Comparison of ENCODE assay signal across 1 cellular context in the genomic region with DNA sequence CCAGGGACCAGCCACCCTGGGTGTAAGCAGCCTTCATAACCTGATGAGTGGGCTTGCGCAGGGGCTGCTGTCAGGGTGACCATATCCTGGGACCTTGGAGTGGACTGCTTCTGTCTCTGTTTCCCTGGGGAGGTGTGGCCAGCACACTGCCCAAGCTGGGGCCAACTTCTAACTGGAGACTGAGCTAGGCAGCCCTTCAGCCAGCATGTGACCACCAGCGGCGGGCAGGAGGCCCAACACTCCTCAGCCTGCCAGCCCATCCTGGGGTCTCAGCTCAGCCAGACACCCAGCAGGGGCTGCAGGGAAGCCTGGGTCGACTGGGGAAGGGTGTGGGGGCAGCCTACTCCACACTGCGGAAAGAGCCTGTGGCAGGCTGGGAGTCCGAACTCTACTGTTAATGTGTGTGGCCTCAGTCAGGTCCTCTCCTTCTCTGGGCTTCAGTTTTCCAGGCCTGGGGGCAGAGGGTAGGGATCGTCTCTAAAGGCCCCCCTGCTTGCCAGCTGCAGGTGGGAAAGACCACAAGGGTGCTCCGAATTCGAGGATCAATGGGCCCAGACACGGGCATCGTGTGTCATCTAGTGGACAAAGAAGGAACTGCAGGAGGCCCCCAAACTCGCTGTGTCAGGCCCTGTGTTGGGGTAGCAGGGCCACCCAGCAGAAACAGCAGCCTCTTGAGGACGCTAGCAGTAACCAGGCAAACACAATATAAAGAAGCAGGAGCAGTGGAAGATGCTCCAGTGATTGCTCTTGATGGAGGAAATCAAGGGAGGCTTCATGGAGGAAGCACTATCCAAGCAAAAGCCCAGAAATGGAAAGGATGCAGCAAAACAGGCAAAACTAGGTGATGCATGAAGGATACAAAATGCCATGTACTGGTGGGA.
TF ChIP-seq lines count a peak whose summit lies in the region.

No MANE protein-coding gene starts in this region.

TF ChIP-seq in K562, 482 proteins besides CTCF, POLR2A, EP300 and RAD21 (continued from another document and continues in another):
- no peak for TF ChIP-seq RERE (CRISPR knock-in tag; IDR thresholded peaks at IDR 0.05; ENCODE audit: borderline replicate concordance)
- TF ChIP-seq TFAP4 (CRISPR knock-in tag; IDR thresholded peaks at IDR 0.05; ENCODE audit: borderline replicate concordance) = no peak
- no peak for TF ChIP-seq HMG20A (CRISPR knock-in tag; conservative IDR thresholded peaks at IDR 0.05)
- no peak for TF ChIP-seq DMBX1 (CRISPR knock-in tag; IDR thresholded peaks at IDR 0.05; ENCODE audit: borderline replicate concordance)
- no peak for TF ChIP-seq JUNB (CRISPR knock-in tag; conservative IDR thresholded peaks at IDR 0.05)
- TF ChIP-seq, protein P1, sequence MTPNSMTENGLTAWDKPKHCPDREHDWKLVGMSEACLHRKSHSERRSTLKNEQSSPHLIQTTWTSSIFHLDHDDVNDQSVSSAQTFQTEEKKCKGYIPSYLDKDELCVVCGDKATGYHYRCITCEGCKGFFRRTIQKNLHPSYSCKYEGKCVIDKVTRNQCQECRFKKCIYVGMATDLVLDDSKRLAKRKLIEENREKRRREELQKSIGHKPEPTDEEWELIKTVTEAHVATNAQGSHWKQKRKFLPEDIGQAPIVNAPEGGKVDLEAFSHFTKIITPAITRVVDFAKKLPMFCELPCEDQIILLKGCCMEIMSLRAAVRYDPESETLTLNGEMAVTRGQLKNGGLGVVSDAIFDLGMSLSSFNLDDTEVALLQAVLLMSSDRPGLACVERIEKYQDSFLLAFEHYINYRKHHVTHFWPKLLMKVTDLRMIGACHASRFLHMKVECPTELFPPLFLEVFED (CRISPR knock-in tag; conservative IDR thresholded peaks at IDR 0.05) = no peak
- TF ChIP-seq, protein P2, sequence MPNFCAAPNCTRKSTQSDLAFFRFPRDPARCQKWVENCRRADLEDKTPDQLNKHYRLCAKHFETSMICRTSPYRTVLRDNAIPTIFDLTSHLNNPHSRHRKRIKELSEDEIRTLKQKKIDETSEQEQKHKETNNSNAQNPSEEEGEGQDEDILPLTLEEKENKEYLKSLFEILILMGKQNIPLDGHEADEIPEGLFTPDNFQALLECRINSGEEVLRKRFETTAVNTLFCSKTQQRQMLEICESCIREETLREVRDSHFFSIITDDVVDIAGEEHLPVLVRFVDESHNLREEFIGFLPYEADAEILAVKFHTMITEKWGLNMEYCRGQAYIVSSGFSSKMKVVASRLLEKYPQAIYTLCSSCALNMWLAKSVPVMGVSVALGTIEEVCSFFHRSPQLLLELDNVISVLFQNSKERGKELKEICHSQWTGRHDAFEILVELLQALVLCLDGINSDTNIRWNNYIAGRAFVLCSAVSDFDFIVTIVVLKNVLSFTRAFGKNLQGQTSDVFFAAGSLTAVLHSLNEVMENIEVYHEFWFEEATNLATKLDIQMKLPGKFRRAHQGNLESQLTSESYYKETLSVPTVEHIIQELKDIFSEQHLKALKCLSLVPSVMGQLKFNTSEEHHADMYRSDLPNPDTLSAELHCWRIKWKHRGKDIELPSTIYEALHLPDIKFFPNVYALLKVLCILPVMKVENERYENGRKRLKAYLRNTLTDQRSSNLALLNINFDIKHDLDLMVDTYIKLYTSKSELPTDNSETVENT (CRISPR knock-in tag; IDR thresholded peaks at IDR 0.05) = no peak
- no peak for TF ChIP-seq CBX1 (IDR thresholded peaks at IDR 0.05; ENCODE audit: low read depth)
- TF ChIP-seq ZNF318 (IDR thresholded peaks at IDR 0.05; ENCODE audit: borderline replicate concordance in 1 of 2, low read depth in 1 of 2) = no peak
- TF ChIP-seq ARHGAP35 (IDR thresholded peaks at IDR 0.05; ENCODE audit: partially characterized antibody) = no peak
- TF ChIP-seq GABPB1 (CRISPR knock-in tag; IDR thresholded peaks at IDR 0.05) = no peak
- TF ChIP-seq SIN3A (IDR thresholded peaks at IDR 0.05; ENCODE audit: borderline replicate concordance in 2 of 2, control insufficient read depth in 1 of 2, low read depth in 2 of 2, low read length in 2 of 2) = no peak
- peak; percentile 38; the same call in 1 of the 2 replicates for TF ChIP-seq VEZF1 (CRISPR knock-in tag; IDR thresholded peaks at IDR 0.05)
- TF ChIP-seq SP1 (CRISPR knock-in tag; IDR thresholded peaks at IDR 0.05) = peak; percentile 41; the same call in 1 of the 2 replicates
- TF ChIP-seq SETDB1 (IDR thresholded peaks at IDR 0.05; ENCODE audit: low read length) = no peak
- TF ChIP-seq CSDE1 (IDR thresholded peaks at IDR 0.05) = no peak
- no peak for TF ChIP-seq ETV6 (IDR thresholded peaks at IDR 0.05; ENCODE audit: borderline replicate concordance in 1 of 2, low read depth in 2 of 2, low read length in 1 of 2)
- no peak for TF ChIP-seq ETV6 (CRISPR knock-in tag; IDR thresholded peaks at IDR 0.05; ENCODE audit: borderline replicate concordance)
- TF ChIP-seq HOXB6 (CRISPR knock-in tag; IDR thresholded peaks at IDR 0.05; ENCODE audit: borderline replicate concordance) = no peak
- no peak for TF ChIP-seq ZNF696 (CRISPR knock-in tag; conservative IDR thresholded peaks at IDR 0.05)
- no peak for TF ChIP-seq SMAD4 (CRISPR knock-in tag; conservative IDR thresholded peaks at IDR 0.05)
- TF ChIP-seq PHB (CRISPR knock-in tag; IDR thresholded peaks at IDR 0.05) = no peak
- no peak for TF ChIP-seq YBX1 (IDR thresholded peaks at IDR 0.05)
- TF ChIP-seq, protein P3, sequence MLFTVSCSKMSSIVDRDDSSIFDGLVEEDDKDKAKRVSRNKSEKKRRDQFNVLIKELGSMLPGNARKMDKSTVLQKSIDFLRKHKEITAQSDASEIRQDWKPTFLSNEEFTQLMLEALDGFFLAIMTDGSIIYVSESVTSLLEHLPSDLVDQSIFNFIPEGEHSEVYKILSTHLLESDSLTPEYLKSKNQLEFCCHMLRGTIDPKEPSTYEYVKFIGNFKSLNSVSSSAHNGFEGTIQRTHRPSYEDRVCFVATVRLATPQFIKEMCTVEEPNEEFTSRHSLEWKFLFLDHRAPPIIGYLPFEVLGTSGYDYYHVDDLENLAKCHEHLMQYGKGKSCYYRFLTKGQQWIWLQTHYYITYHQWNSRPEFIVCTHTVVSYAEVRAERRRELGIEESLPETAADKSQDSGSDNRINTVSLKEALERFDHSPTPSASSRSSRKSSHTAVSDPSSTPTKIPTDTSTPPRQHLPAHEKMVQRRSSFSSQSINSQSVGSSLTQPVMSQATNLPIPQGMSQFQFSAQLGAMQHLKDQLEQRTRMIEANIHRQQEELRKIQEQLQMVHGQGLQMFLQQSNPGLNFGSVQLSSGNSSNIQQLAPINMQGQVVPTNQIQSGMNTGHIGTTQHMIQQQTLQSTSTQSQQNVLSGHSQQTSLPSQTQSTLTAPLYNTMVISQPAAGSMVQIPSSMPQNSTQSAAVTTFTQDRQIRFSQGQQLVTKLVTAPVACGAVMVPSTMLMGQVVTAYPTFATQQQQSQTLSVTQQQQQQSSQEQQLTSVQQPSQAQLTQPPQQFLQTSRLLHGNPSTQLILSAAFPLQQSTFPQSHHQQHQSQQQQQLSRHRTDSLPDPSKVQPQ (CRISPR knock-in tag; IDR thresholded peaks at IDR 0.05; ENCODE audit: borderline replicate concordance) = no peak
- TF ChIP-seq L3MBTL2 (IDR thresholded peaks at IDR 0.05) = peak; percentile 32; the same call in 1 of the 2 replicates
- TF ChIP-seq ELF4 (CRISPR knock-in tag; IDR thresholded peaks at IDR 0.05) = no peak
- no peak for TF ChIP-seq BRCA1 (IDR thresholded peaks at IDR 0.05)
- TF ChIP-seq BRCA1 (CRISPR knock-in tag; IDR thresholded peaks at IDR 0.05) = no peak
- no peak for TF ChIP-seq POLR3G (IDR thresholded peaks at IDR 0.05; ENCODE audit: extremely low read depth, insufficient read length, insufficient replicate concordance)
- TF ChIP-seq CC2D1A (IDR thresholded peaks at IDR 0.05) = peak; percentile 65
- no peak for TF ChIP-seq ZNF239 (CRISPR knock-in tag; IDR thresholded peaks at IDR 0.05)
